Comparison of ENCODE assay signal across 29 cellular contexts in the genomic region with DNA sequence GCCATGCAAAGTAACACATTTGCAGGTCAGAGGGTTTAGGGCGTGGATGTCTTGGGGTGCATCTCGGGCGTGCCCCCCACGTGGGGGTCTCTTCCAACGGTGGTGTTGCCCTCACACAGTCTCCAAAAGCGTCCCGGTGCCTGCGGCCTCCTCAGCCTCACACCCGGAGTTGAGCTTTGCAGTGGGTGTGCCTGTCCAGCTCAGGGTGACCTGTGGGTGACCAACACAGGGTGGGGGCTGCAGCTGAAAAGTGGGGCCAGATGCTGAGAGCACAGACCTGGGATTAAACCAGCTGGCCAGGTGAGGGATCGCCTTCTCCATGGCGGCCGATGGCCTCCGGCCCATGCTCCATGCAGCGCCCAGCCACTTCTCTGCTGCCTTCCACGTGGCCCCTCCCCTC.
DNase-seq lines count a peak whose midpoint lies in the region; ATAC-seq, FAIRE-seq and TF ChIP-seq lines count a peak whose summit lies in the region.
"Had no signal": no experiment of that assay in that cellular context is flagged by ENCODE, and none has a peak within 500 bp of the region (broad histone marks: within the 10 kb centered on the region; RNA-seq: fewer than 3 reads in every experiment).

No MANE protein-coding gene starts in this region.

- no TSS peak for BruUV-seq in Calu3 (replicated peaks; lab: Mats Ljungman, UMichigan)

- 84 to 94% (median 89%) methylated on average over 15 of the region's 15 CpGs for WGBS in psoas muscle, 3 donors

- intact Hi-C loops in kidney (cut with DNase I) = no loop called here
- intact Hi-C loops in psoas muscle (cut with DNase I) = no loop called here
- intact Hi-C loops in Calu3 (cut with micrococcal nuclease; ENCODE audit: unreplicated experiment) = loop anchor here (10.0 kb wide), 1 partner anchor 115 kb away; no protein-coding TSS in a partner anchor

- TF ChIP-seq CTCF in astrocyte (IDR thresholded peaks at IDR 0.05; ENCODE audit: insufficient read depth, low read depth, low read length) (no peak), kidney (IDR thresholded peaks at IDR 0.05; ENCODE audit: borderline replicate concordance, extremely low read depth, insufficient read depth) (no peak), psoas muscle (IDR thresholded peaks at IDR 0.05) (no peak), Calu3 (IDR thresholded peaks at IDR 0.05; ENCODE audit: unreplicated experiment) (no peak)

- H3K4me2 ChIP-seq in astrocyte (ENCODE audit: low read length) = no peak overlapping the region

- no peaks in the 10 kb centered on the region for H3K79me2 ChIP-seq in astrocyte (ENCODE audit: insufficient read depth, low read length)

- no peak for ATAC-seq in psoas muscle
- no peak for ATAC-seq in GM18868 (IDR thresholded peaks at IDR 0.05; ENCODE audit: unreplicated experiment)
- ATAC-seq in GM19395 (IDR thresholded peaks at IDR 0.05; ENCODE audit: unreplicated experiment) = no peak
- ATAC-seq: activated CD4-positive, CD25-positive, alpha-beta regulatory T cell treated with anti-CD3 and anti-CD28 coated beads, Interleukin-2, amount 50 U/mL, for 24 hours; activated CD8-positive, alpha-beta T cell treated with anti-CD3 and anti-CD28 coated beads for 36 hours; PC-3; T-cell had no signal

- H3K27ac Mint-ChIP-seq in astrocyte (ENCODE audit: unreplicated experiment) = peak overlapping the region; percentile 69
- H3K27ac Mint-ChIP-seq in Calu3 (ENCODE audit: unreplicated experiment) = no peak overlapping the region
- H3K27ac Mint-ChIP-seq: activated CD8-positive, alpha-beta T cell treated with anti-CD3 and anti-CD28 coated beads for 36 hours; CD4-positive, alpha-beta T cell had no signal

- H3K27me3 ChIP-seq in H7 (ENCODE audit: control insufficient read depth, insufficient read depth, low read length) = no peaks in the 10 kb centered on the region
- peaks cover 4% of the 10 kb centered on the region for H3K27me3 ChIP-seq in astrocyte (ENCODE audit: insufficient read depth, low read length)
- peaks cover 0 to 4% (median 0%) of the 10 kb centered on the region in 3 donors for H3K27me3 ChIP-seq in psoas muscle (ENCODE audit: insufficient read depth in 3 of 3, low read length in 2 of 3)
- H3K27me3 ChIP-seq: brain microvascular endothelial cell had no signal

- H3K36me3 ChIP-seq in H7 (replicated peaks; ENCODE audit: control insufficient read depth, insufficient read depth, low read length) (no peaks in the 10 kb centered on the region), astrocyte (ENCODE audit: insufficient read depth, low read length) (no peaks in the 10 kb centered on the region), kidney (ENCODE audit: control insufficient read depth in 1 of 2, insufficient read depth in 2 of 2, low read length in 2 of 2) (no peaks in the 10 kb centered on the region), psoas muscle (ENCODE audit: insufficient read depth in 1 of 2, low read depth in 1 of 2) (no peaks in the 10 kb centered on the region)
- H3K36me3 ChIP-seq: brain microvascular endothelial cell, esophagus squamous epithelium, SJSA1 had no signal

- CTCF ChIA-PET in Calu3 (lab: Charles Lee) = interaction anchor here (0.7 kb wide), 2 partner anchors 176 to 225 kb away, joined by 3 read pairs; no protein-coding TSS in a partner anchor

- H3K9ac ChIP-seq in astrocyte (ENCODE audit: low read length) (no peak overlapping the region), kidney (ENCODE audit: low read length in 2 of 2) (no peak overlapping the region)

- H3K4me3 Mint-ChIP-seq in astrocyte (ENCODE audit: unreplicated experiment) (no peak overlapping the region), Calu3 (ENCODE audit: low read depth, unreplicated experiment) (no peak overlapping the region)
- H3K4me3 Mint-ChIP-seq: activated CD8-positive, alpha-beta T cell treated with anti-CD3 and anti-CD28 coated beads for 36 hours; CD4-positive, alpha-beta T cell; T-cell had no signal

- H3K27me3 Mint-ChIP-seq in astrocyte (ENCODE audit: low read depth, unreplicated experiment) (peaks cover 35% of the 10 kb centered on the region), Calu3 (ENCODE audit: unreplicated experiment) (no peaks in the 10 kb centered on the region)
- H3K27me3 Mint-ChIP-seq: activated CD8-positive, alpha-beta T cell treated with anti-CD3 and anti-CD28 coated beads for 36 hours; CD4-positive, alpha-beta T cell had no signal

- H3K27ac ChIP-seq in astrocyte (ENCODE audit: low read depth, low read length) (no peak overlapping the region), kidney (ENCODE audit: low read depth in 2 of 2, low read length in 2 of 2) (no peak overlapping the region), psoas muscle (no peak overlapping the region)
- H3K27ac ChIP-seq: brain microvascular endothelial cell, SJSA1 had no signal

- no peak overlapping the region for H2AFZ ChIP-seq in astrocyte (ENCODE audit: low read depth, low read length)

- no peaks in the 10 kb centered on the region for H3K9me3 ChIP-seq in astrocyte (ENCODE audit: insufficient read depth, low read depth, low read length)
- H3K9me3 ChIP-seq in kidney (ENCODE audit: control insufficient read depth in 1 of 2, low read length in 2 of 2) = no peaks in the 10 kb centered on the region
- H3K9me3 ChIP-seq in psoas muscle = no peaks in the 10 kb centered on the region
- H3K9me3 ChIP-seq: esophagus squamous epithelium, SJSA1 had no signal

- DNase-seq in H7 (peak; percentile 67), astrocyte (ENCODE audit: low read depth) (no peak), kidney (peak; percentile 44), psoas muscle (peak; percentile 12 to 34), Calu3 (no peak)
- DNase-seq: activated CD8-positive, alpha-beta T cell treated with anti-CD3 and anti-CD28 coated beads for 36 hours; activated T-cell treated with anti-CD3 and anti-CD28 coated beads for 4 hours; brain microvascular endothelial cell; DMS 273 treated with DMSO at 0.1 percent for 48 hours; esophagus squamous epithelium; hippocampal formation; NCI-H1048; NCI-H187; NCI-H2171 treated with DMSO at 0.1 percent for 48 hours; NCI-H524; nucleus accumbens; PC-3; stimulated activated CD4-positive, alpha-beta T cell treated with anti-CD3 and anti-CD28 coated beads, Interleukin-4, amount 100 ng/mL, for 4 hours; stimulated activated naive CD4-positive, alpha-beta T cell had no signal

- H3K4me1 ChIP-seq in astrocyte (ENCODE audit: insufficient read depth, low read length) (no peaks in the 10 kb centered on the region), kidney (ENCODE audit: control insufficient read depth in 1 of 2, insufficient read depth in 1 of 2, low read depth in 1 of 2, low read length in 2 of 2) (peaks cover 8 to 17% of the 10 kb centered on the region in 2 donors), psoas muscle (peaks cover 23% of the 10 kb centered on the region)

- H3K36me3 Mint-ChIP-seq in astrocyte (ENCODE audit: low read depth, unreplicated experiment) (no peaks in the 10 kb centered on the region), Calu3 (ENCODE audit: insufficient read depth, unreplicated experiment) (no peaks in the 10 kb centered on the region)
- H3K36me3 Mint-ChIP-seq: T-cell had no signal

- peaks cover 6% of the 10 kb centered on the region for H4K20me1 ChIP-seq in astrocyte (ENCODE audit: insufficient read depth, low read length)

- FAIRE-seq in astrocyte (lab: Jason Lieb, UNC) (no peak), kidney (lab: Jason Lieb, UNC) (no peak)
- FAIRE-seq: colon, frontal cortex, G401.6, H1 had no signal

- H3K4me1 Mint-ChIP-seq in astrocyte (ENCODE audit: low read depth, unreplicated experiment) (no peaks in the 10 kb centered on the region), Calu3 (ENCODE audit: low read depth, unreplicated experiment) (no peaks in the 10 kb centered on the region)

- H3K4me3 ChIP-seq in H7 (ENCODE audit: insufficient read depth, low read depth, low read length) = no peak overlapping the region
- no peak overlapping the region for H3K4me3 ChIP-seq in astrocyte (ENCODE audit: insufficient read depth, low read depth, low read length)
- H3K4me3 ChIP-seq in kidney (ENCODE audit: low read length in 2 of 2) = no peak overlapping the region
- no peak overlapping the region for H3K4me3 ChIP-seq in psoas muscle
- H3K4me3 ChIP-seq: esophagus squamous epithelium, SJSA1 had no signal

- no peaks in the 10 kb centered on the region for H3K9me3 Mint-ChIP-seq in astrocyte (ENCODE audit: unreplicated experiment)
- H3K9me3 Mint-ChIP-seq in Calu3 (ENCODE audit: low read depth, unreplicated experiment) = no peaks in the 10 kb centered on the region
- H3K9me3 Mint-ChIP-seq: activated CD8-positive, alpha-beta T cell treated with anti-CD3 and anti-CD28 coated beads for 36 hours; CD4-positive, alpha-beta T cell; T-cell had no signal

Comparison
In these comparisons a context has a peak if more than half of its experiments do, and no peak if none do; other contexts are left out.
1. DNase-seq: peak in H7 (single experiment), kidney (single experiment) and psoas muscle (2 of 2); none in astrocyte (single experiment) and Calu3 (single experiment).